8 cellular contexts compared by ENCODE assay signal in the genomic region with DNA sequence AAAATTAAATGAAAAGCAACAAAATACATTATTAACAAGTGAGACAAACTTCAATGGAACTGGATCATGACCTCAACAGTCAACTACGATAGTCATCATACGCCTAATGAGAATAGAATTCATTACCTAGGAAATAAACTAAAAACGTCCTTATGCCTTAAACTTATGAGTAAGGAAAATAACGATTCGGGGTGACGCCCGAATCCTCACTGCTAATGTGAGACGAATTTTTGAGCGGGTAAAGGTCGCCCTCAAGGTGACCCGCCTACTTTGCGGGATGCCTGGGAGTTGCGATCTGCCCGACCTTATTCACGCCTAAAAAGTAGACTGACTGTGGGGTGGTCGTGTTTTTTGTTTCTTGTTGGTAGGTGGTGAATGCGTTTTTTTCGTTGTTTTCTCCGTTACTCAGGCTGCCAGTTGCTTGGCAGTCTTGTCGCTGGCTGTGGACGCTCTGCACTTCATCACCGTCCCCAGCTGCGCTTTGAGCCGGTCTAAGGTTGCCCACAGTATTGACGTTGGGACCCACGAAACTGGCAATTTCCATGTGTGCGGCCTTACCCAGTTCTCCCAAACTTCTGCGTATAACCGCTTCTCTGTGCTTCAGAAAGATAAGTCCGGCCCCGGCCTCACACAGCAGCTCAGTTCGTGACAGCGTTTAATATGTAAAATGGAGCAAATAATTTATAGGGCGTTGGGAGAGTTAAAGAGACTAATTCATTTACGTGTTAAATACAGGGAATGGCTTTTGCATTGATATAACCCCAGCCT. TPM values are rescaled to one million over a fixed set of nuclear protein-coding genes. Genes with fewer than 3 reads are reported as not detected.
A peak's percentile ranks its signal among the peaks of the same experiment; 100 is the strongest.
DNase-seq lines count a peak whose midpoint lies in the region; ATAC-seq, FAIRE-seq and TF ChIP-seq lines count a peak whose summit lies in the region.

No MANE protein-coding gene starts in this region.

- peaks cover 40% of the 10 kb centered on the region for H3K36me3 Mint-ChIP-seq in CD8-positive, alpha-beta T cell

- POLR2A ChIA-PET in CD8-positive, alpha-beta T cell (lab: Charles Lee): interaction anchor here (0.7 to 2.6 kb wide), 17 partner anchors 18 to 1378 kb away, joined by 3 to 23 read pairs (median 5); a partner anchor contains a TSS
- POLR2A ChIA-PET in H1 (lab: Charles Lee; ENCODE audit: partially characterized antibody): interaction anchor here (0.7 to 13.9 kb wide), 90 partner anchors 10 to 1285 kb away, joined by 3 to 399 read pairs (median 4); a partner anchor contains a TSS

- CTCF ChIA-PET in CD8-positive, alpha-beta T cell (lab: Charles Lee): no interaction called here
- CTCF ChIA-PET in H1 (lab: Charles Lee; ENCODE audit: partially characterized antibody): interaction anchor here (0.8 to 1.3 kb wide), 3 partner anchors 34 to 205 kb away, joined by 3 read pairs; no protein-coding TSS in a partner anchor

- peak in 1 of 2 experiments; percentile 80; a peak in 1 of 3 replicates for TF ChIP-seq EP300 in H1 (IDR thresholded peaks at IDR 0.05; ENCODE audit: borderline replicate concordance in 1 of 2, low read depth in 2 of 2, low read length in 2 of 2)

- H2BK5ac ChIP-seq in H1 (ENCODE audit: low read depth, low read length): peak overlapping the region; percentile 100

- H2AK5ac ChIP-seq in H1 (ENCODE audit: low read depth, low read length): peak overlapping the region; percentile 67; the same call in 1 of the 2 replicates

- no peak overlapping the region for H3K23ac ChIP-seq in H1 (ENCODE audit: insufficient read length)

- peak overlapping the region in 3 of 4 experiments; percentile 90 to 98 (median 96); a peak in 6 of 7 replicates for H3K9ac ChIP-seq in H1 (replicated peaks in 1 of 4; ENCODE audit: extremely low read depth in 1 of 4, low read depth in 3 of 4, low read length in 3 of 4)

- peaks cover 7% of the 10 kb centered on the region for H3K36me3 ChIP-seq in CD8-positive, alpha-beta T cell (ENCODE audit: insufficient read depth, low read length)
- H3K36me3 ChIP-seq in H1 (ENCODE audit: control insufficient read depth in 2 of 4, insufficient read depth in 4 of 4, low read length in 3 of 4) (peaks cover 0 to 4% (median 2%) of the 10 kb centered on the region in 4 experiments; a peak in 4 of 8 replicates), mesodermal cell (ENCODE audit: control insufficient read depth, insufficient read depth, low read length) (peaks cover 40% of the 10 kb centered on the region)

- H3K27ac ChIP-seq in CD8-positive, alpha-beta T cell (ENCODE audit: low read depth, low read length): peak overlapping the region; percentile 97
- peak overlapping the region; percentile 98 for H3K27ac ChIP-seq in H1 (ENCODE audit: low read depth, low read length)
- peak overlapping the region; percentile 100 for H3K27ac ChIP-seq in mesodermal cell (ENCODE audit: low read depth, low read length, severe bottlenecking)

- H3K14ac ChIP-seq in H1 (ENCODE audit: insufficient read length): no peak overlapping the region

- H4K91ac ChIP-seq in H1 (replicated peaks; ENCODE audit: insufficient read length, low read length): no peak overlapping the region

- no peaks in the 10 kb centered on the region for H3K27me3 ChIP-seq in CD8-positive, alpha-beta T cell (ENCODE audit: insufficient read depth, low read length)
- H3K27me3 ChIP-seq in H1 (replicated peaks in 1 of 4; ENCODE audit: control insufficient read depth in 3 of 4, extremely low read depth in 1 of 4, insufficient read depth in 3 of 4, low read length in 3 of 4): no peaks in the 10 kb centered on the region

- peak; percentile 67 for ATAC-seq in CD8-positive, alpha-beta T cell
- ATAC-seq in GM19463 (IDR thresholded peaks at IDR 0.05; ENCODE audit: unreplicated experiment): peak; percentile 61

- no peak overlapping the region for H2BK15ac ChIP-seq in H1 (ENCODE audit: low read length)

- peaks cover 46% of the 10 kb centered on the region for H3K4me1 Mint-ChIP-seq in CD8-positive, alpha-beta T cell (ENCODE audit: low read depth)

- H4K5ac ChIP-seq in H1 (ENCODE audit: insufficient read length, low read depth, low read length): no peak overlapping the region

- H3K27ac Mint-ChIP-seq in CD8-positive, alpha-beta T cell: peak overlapping the region; percentile 100

- intact Hi-C loops in CD8-positive, alpha-beta T cell (cut with DNase I, micrococcal nuclease): loop anchor here (1.0 to 10.0 kb wide), 6 partner anchors 34 to 1170 kb away; a partner anchor contains a TSS

- peak overlapping the region; percentile 97 for H3K4ac ChIP-seq in H1 (replicated peaks; ENCODE audit: insufficient read length, low read depth, low read length)

- peak overlapping the region; percentile 86 for H3K4me3 ChIP-seq in CD8-positive, alpha-beta T cell (ENCODE audit: low read depth, low read length)
- H3K4me3 ChIP-seq in H1 (ENCODE audit: extremely low read depth in 1 of 4, insufficient read depth in 2 of 4, low read depth in 3 of 4, low read length in 4 of 4) (peak overlapping the region in 3 of 4 experiments; percentile 90 to 98 (median 98); a peak in 5 of 8 replicates), mesodermal cell (ENCODE audit: extremely low read depth, insufficient read depth, low read length, poor library complexity, severe bottlenecking) (peak overlapping the region; percentile 84)

- no peaks in the 10 kb centered on the region for H3K9me3 ChIP-seq in CD8-positive, alpha-beta T cell (ENCODE audit: low read length)
- H3K9me3 ChIP-seq in H1 (ENCODE audit: insufficient read depth in 2 of 2, low read depth in 1 of 2, low read length in 1 of 2) (no peaks in the 10 kb centered on the region), mesodermal cell (ENCODE audit: control insufficient read depth, low read length) (no peaks in the 10 kb centered on the region)

- peak overlapping the region; percentile 43 to 53 for H3K4me2 ChIP-seq in H1 (ENCODE audit: insufficient read depth in 1 of 2, low read depth in 2 of 2, low read length in 2 of 2)

- peak overlapping the region; percentile 95; the same call in 1 of the 2 replicates for H4K8ac ChIP-seq in H1 (ENCODE audit: extremely low read depth, insufficient read depth, low read length)

- H3K4me3 Mint-ChIP-seq in CD8-positive, alpha-beta T cell: peak overlapping the region; percentile 97

- H3K9me3 Mint-ChIP-seq in CD8-positive, alpha-beta T cell: no peaks in the 10 kb centered on the region

- H2BK20ac ChIP-seq in H1 (ENCODE audit: low read length): no peak overlapping the region

- peak; percentile 81 for FAIRE-seq in H1 (lab: Jason Lieb, UNC)

- TF ChIP-seq RAD21 in H1 (IDR thresholded peaks at IDR 0.05 in 1 of 2, conservative IDR thresholded peaks at IDR 0.05 in 1 of 2; ENCODE audit: low read depth in 2 of 2, low read length in 2 of 2): no peak

- H3K23me2 ChIP-seq in H1 (ENCODE audit: low read depth, low read length): peaks cover 6% of the 10 kb centered on the region; the same call in 1 of the 2 replicates

- peak; percentile 65 to 92 (median 79) for DNase-seq in CD8-positive, alpha-beta T cell
- peak; percentile 87 for DNase-seq in HPDE6-E6E7 (ENCODE audit: extremely low spot score)
- peak; percentile 21 for DNase-seq in NK-92 (lab: John Stamatoyannopoulos, UW; ENCODE audit: unreplicated experiment)
- peak; percentile 64 to 85 for DNase-seq in activated CD8-positive, alpha-beta memory T cell treated with anti-CD3 and anti-CD28 coated beads for 4 hours (ENCODE audit: low read depth in 2 of 2)
- peak; percentile 84 to 97 for DNase-seq in H1 (ENCODE audit: low read depth in 1 of 2, low spot score in 2 of 2)
- peak; percentile 57 for DNase-seq in stimulated activated CD8-positive, alpha-beta memory T cell treated with anti-CD3 and anti-CD28 coated beads, Interleukin-15, amount 100 ng/mL, for 24 hours (ENCODE audit: low read depth)

- H3K79me2 ChIP-seq in H1 (ENCODE audit: control insufficient read depth in 1 of 2, insufficient read depth in 2 of 2, low read length in 2 of 2): peaks cover 32 to 40% of the 10 kb centered on the region in 2 experiments

- no peak for TF ChIP-seq CTCF in CD8-positive, alpha-beta T cell (IDR thresholded peaks at IDR 0.05)
- no peak for TF ChIP-seq CTCF in H1 (IDR thresholded peaks at IDR 0.05; ENCODE audit: control extremely low read depth in 1 of 3, insufficient read depth in 1 of 3, low read depth in 1 of 3, low read length in 3 of 3)

- peaks cover 42% of the 10 kb centered on the region for H3K4me1 ChIP-seq in CD8-positive, alpha-beta T cell (ENCODE audit: insufficient read depth, low read length)
- H3K4me1 ChIP-seq in H1 (replicated peaks in 1 of 4; ENCODE audit: control insufficient read depth in 3 of 4, insufficient read depth in 4 of 4, low read length in 3 of 4): peaks cover 5 to 9% (median 9%) of the 10 kb centered on the region in 4 experiments
- H3K4me1 ChIP-seq in mesodermal cell (ENCODE audit: control insufficient read depth, insufficient read depth, low read length, poor library complexity, severe bottlenecking): peaks cover 27% of the 10 kb centered on the region

- no peaks in the 10 kb centered on the region for H3K27me3 Mint-ChIP-seq in CD8-positive, alpha-beta T cell (ENCODE audit: low read depth)

- H3K18ac ChIP-seq in H1 (ENCODE audit: extremely low read depth, low read length): no peak overlapping the region; the same call in 1 of the 2 replicates

- peaks cover 7 to 11% of the 10 kb centered on the region in 2 experiments for H4K20me1 ChIP-seq in H1 (replicated peaks in 1 of 2; ENCODE audit: control insufficient read depth in 1 of 2, insufficient read depth in 2 of 2, low read length in 2 of 2)

- H2AFZ ChIP-seq in H1 (ENCODE audit: low read length): no peak overlapping the region

- 7% methylated on average over 35 of the region's 35 CpGs; no CpG with 5 or more reads in 1 of the 2 experiments for WGBS in H1 (ENCODE audit: extremely low coverage in 1 of 2, insufficient coverage in 1 of 2, insufficient read length in 1 of 2, insufficient replicate concordance in 2 of 2, low coverage in 1 of 2, low lambda C conversion rate in 2 of 2, missing lambda C conversion rate in 1 of 2), 2 experiments
- WGBS in mesodermal cell (ENCODE audit: insufficient coverage in 2 of 2), 2 experiments: 4 to 5% methylated on average over 23 to 25 of the region's 35 CpGs

- peak; percentile 100 for TF ChIP-seq POLR2A in H1 (IDR thresholded peaks at IDR 0.05; ENCODE audit: control extremely low read depth in 1 of 2, low read depth in 2 of 2, low read length in 2 of 2)

- H3K79me1 ChIP-seq in H1 (ENCODE audit: low read depth, low read length): peaks cover 9% of the 10 kb centered on the region

- H3K56ac ChIP-seq in H1 (replicated peaks; ENCODE audit: insufficient read length, low read depth, low read length): peak overlapping the region; percentile 70

- peak overlapping the region; percentile 97 for H2BK120ac ChIP-seq in H1 (replicated peaks; ENCODE audit: low read depth, low read length)

- H2BK12ac ChIP-seq in H1 (ENCODE audit: low read depth, low read length): peak overlapping the region; percentile 46

RNA-seq across cellular contexts. Expression of a gene that starts 0.6 kb away (rescaled TPM):
- 100 to 1,000 TPM in 1 of 2 experiments, 10 to 100 TPM in 1; 96.4 to 103 TPM for total RNA-seq in CD8-positive, alpha-beta T cell
- 77.3 and 84.6 TPM in 2 replicates for total RNA-seq in H1 (2021; fragmentation: NEBNext Ultra II Directional; extraction: Animal tissue kit (Norgen Biotek cat#: 25700))
- 43.5 and 44.7 TPM in 2 replicates for polyA plus RNA-seq in H1 (2011; rRNA removed)
- 52.1 TPM for polyA plus RNA-seq in H1 (2011; cell fraction: cytosol; rRNA removed)
- 77.2 TPM for polyA plus RNA-seq in H1 (2011; cell fraction: nucleus; rRNA removed)
- polyA plus RNA-seq in H1 (2012, experiment 1 of 2): 69.9 to 94.7 TPM (median 73.5 TPM) in 4 replicates
- polyA plus RNA-seq in H1 (2012, experiment 2 of 2): 78.6 TPM
- polyA plus RNA-seq in H1 (2013, experiment 1 of 2): 38.1 TPM
- polyA plus RNA-seq in H1 (2013, experiment 2 of 2): 36.7 TPM
- 67.2 and 70.1 TPM in 2 replicates for polyA minus RNA-seq in H1 (2011; rRNA and poly(A)+ RNA removed)
- polyA minus RNA-seq in H1 (2011; cell fraction: cytosol; rRNA and poly(A)+ RNA removed): 40.0 TPM
- polyA minus RNA-seq in H1 (2011; cell fraction: nucleus; rRNA and poly(A)+ RNA removed): 36.9 TPM
- polyA plus RNA-seq in mesodermal cell (2013, experiment 1 of 2): 68.9 TPM
- 57.8 TPM for polyA plus RNA-seq in mesodermal cell (2013, experiment 2 of 2)

RNA-seq across cellular contexts. Expression of a gene that starts 25.1 kb away (rescaled TPM):
- total RNA-seq in CD8-positive, alpha-beta T cell: 1 to 10 TPM; 3.4 to 5.0 TPM
- total RNA-seq in H1 (2021; fragmentation: NEBNext Ultra II Directional; extraction: Animal tissue kit (Norgen Biotek cat#: 25700)): 0.52 and 0.84 TPM in 2 replicates
- polyA plus RNA-seq in H1 (2011; rRNA removed): 0.12 TPM in 1 of 2 replicates, not detected in the other
- polyA plus RNA-seq in H1 (2011; cell fraction: cytosol; rRNA removed): not detected
- not detected for polyA plus RNA-seq in H1 (2011; cell fraction: nucleus; rRNA removed)
- not detected in 4 replicates for polyA plus RNA-seq in H1 (2012, experiment 1 of 2)
- not detected for polyA plus RNA-seq in H1 (2012, experiment 2 of 2)
- not detected for polyA plus RNA-seq in H1 (2013, experiment 1 of 2)
- 0.15 TPM for polyA plus RNA-seq in H1 (2013, experiment 2 of 2)
- 0.49 and 0.50 TPM in 2 replicates for polyA minus RNA-seq in H1 (2011; rRNA and poly(A)+ RNA removed)
- 1.5 TPM for polyA minus RNA-seq in H1 (2011; cell fraction: cytosol; rRNA and poly(A)+ RNA removed)
- 1.8 TPM for polyA minus RNA-seq in H1 (2011; cell fraction: nucleus; rRNA and poly(A)+ RNA removed)
- not detected for polyA plus RNA-seq in mesodermal cell (2013, experiment 1 of 2)
- not detected for polyA plus RNA-seq in mesodermal cell (2013, experiment 2 of 2)

RNA-seq across cellular contexts. Expression of a gene that starts 33.9 kb away (rescaled TPM):
- total RNA-seq in CD8-positive, alpha-beta T cell: 10 to 100 TPM; 43.8 to 50.2 TPM
- total RNA-seq in H1 (2021; fragmentation: NEBNext Ultra II Directional; extraction: Animal tissue kit (Norgen Biotek cat#: 25700)): 75.3 and 82.5 TPM in 2 replicates
- polyA plus RNA-seq in H1 (2011; rRNA removed): 113 and 160 TPM in 2 replicates
- polyA plus RNA-seq in H1 (2011; cell fraction: cytosol; rRNA removed): 64.2 TPM
- polyA plus RNA-seq in H1 (2011; cell fraction: nucleus; rRNA removed): 72.4 TPM
- polyA plus RNA-seq in H1 (2012, experiment 1 of 2): 73.0 to 99.5 TPM (median 89.7 TPM) in 4 replicates
- polyA plus RNA-seq in H1 (2012, experiment 2 of 2): 83.5 TPM
- polyA plus RNA-seq in H1 (2013, experiment 1 of 2): 94.8 TPM
- 107 TPM for polyA plus RNA-seq in H1 (2013, experiment 2 of 2)
- polyA minus RNA-seq in H1 (2011; rRNA and poly(A)+ RNA removed): 56.6 and 58.6 TPM in 2 replicates
- 50.7 TPM for polyA minus RNA-seq in H1 (2011; cell fraction: cytosol; rRNA and poly(A)+ RNA removed)
- polyA minus RNA-seq in H1 (2011; cell fraction: nucleus; rRNA and poly(A)+ RNA removed): 29.5 TPM
- polyA plus RNA-seq in mesodermal cell (2013, experiment 1 of 2): 168 TPM
- polyA plus RNA-seq in mesodermal cell (2013, experiment 2 of 2): 146 TPM

Comparison
In these comparisons a context has a peak if more than half of its experiments do, and no peak if none do; other contexts are left out.
1. Peak in every context shown above with its lines: DNase-seq, ATAC-seq, H3K4me3 ChIP-seq and H3K27ac ChIP-seq.
2. DNase-seq: peak in every context shown above with its lines; median percentile 90 in H1; 87 in HPDE6-E6E7; 79 in CD8-positive, alpha-beta T cell; 74 in activated CD8-positive, alpha-beta memory T cell treated with anti-CD3 and anti-CD28 coated beads for 4 hours; 57 in stimulated activated CD8-positive, alpha-beta memory T cell treated with anti-CD3 and anti-CD28 coated beads, Interleukin-15, amount 100 ng/mL, for 24 hours; 21 in NK-92.